Comparison of ENCODE assay signal across 8 cellular contexts in the genomic region with DNA sequence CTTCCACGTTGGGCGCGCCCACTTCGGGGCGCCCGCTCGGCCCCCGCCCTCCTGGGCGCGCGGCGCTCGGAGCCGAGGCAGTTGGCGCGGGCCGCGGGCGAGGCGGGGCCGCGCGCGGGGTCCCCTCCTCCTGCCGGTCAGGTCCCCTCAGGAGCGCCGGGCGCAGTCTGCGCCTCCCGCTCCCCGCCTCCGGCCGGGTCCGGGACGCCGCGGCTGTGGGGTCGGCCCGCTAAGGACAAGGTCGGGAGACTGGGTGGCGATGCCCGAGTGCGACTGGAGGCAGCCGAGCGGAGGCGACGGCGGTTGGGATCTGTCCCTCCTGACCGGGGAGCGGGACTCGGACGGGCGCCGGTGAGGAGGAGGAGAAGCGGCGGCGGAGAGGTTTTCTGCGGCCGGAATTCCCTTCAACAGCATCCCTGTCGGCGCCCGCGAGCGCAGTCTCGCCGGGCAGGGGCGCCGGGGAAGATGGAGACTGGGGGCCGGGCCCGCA. TPM values are rescaled to one million over a fixed set of nuclear protein-coding genes. Genes with fewer than 3 reads are reported as not detected.
DNase-seq lines count a peak whose midpoint lies in the region; ATAC-seq, FAIRE-seq and TF ChIP-seq lines count a peak whose summit lies in the region.

A gene with protein sequence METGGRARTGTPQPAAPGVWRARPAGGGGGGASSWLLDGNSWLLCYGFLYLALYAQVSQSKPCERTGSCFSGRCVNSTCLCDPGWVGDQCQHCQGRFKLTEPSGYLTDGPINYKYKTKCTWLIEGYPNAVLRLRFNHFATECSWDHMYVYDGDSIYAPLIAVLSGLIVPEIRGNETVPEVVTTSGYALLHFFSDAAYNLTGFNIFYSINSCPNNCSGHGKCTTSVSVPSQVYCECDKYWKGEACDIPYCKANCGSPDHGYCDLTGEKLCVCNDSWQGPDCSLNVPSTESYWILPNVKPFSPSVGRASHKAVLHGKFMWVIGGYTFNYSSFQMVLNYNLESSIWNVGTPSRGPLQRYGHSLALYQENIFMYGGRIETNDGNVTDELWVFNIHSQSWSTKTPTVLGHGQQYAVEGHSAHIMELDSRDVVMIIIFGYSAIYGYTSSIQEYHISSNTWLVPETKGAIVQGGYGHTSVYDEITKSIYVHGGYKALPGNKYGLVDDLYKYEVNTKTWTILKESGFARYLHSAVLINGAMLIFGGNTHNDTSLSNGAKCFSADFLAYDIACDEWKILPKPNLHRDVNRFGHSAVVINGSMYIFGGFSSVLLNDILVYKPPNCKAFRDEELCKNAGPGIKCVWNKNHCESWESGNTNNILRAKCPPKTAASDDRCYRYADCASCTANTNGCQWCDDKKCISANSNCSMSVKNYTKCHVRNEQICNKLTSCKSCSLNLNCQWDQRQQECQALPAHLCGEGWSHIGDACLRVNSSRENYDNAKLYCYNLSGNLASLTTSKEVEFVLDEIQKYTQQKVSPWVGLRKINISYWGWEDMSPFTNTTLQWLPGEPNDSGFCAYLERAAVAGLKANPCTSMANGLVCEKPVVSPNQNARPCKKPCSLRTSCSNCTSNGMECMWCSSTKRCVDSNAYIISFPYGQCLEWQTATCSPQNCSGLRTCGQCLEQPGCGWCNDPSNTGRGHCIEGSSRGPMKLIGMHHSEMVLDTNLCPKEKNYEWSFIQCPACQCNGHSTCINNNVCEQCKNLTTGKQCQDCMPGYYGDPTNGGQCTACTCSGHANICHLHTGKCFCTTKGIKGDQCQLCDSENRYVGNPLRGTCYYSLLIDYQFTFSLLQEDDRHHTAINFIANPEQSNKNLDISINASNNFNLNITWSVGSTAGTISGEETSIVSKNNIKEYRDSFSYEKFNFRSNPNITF (N-terminal part only) (plus strand): TSS at position 80 of the 490 bp plus-strand sequence. CDS start 386 bp downstream, at position 466.

- peak within 1 kb of the TSS; percentile 93 for H3K4me3 Mint-ChIP-seq in astrocyte (ENCODE audit: unreplicated experiment)

- no peak for FAIRE-seq in astrocyte (lab: Jason Lieb, UNC)

- no peaks in the 10 kb centered on the region for H4K20me1 ChIP-seq in astrocyte (ENCODE audit: insufficient read depth, low read length)

- H3K4me1 Mint-ChIP-seq in astrocyte (ENCODE audit: low read depth, unreplicated experiment) = peaks cover 15% of the 10 kb centered on the region

- TF ChIP-seq CTCF in astrocyte (IDR thresholded peaks at IDR 0.05; ENCODE audit: insufficient read depth, low read depth, low read length) = no peak

- peak within 1 kb of the TSS; percentile 75 for H3K9ac ChIP-seq in astrocyte (ENCODE audit: low read length)

- H3K4me3 ChIP-seq in astrocyte (ENCODE audit: insufficient read depth, low read depth, low read length) = peak within 1 kb of the TSS; percentile 65
- H3K4me3 ChIP-seq in iPS-11a (ENCODE audit: low read depth, low read length) = peak within 1 kb of the TSS; percentile 75
- H3K4me3 ChIP-seq in skeletal muscle cell (ENCODE audit: low read depth, low read length) = peak within 1 kb of the TSS; percentile 59

- peak; percentile 1 for DNase-seq in stimulated activated CD4-positive, alpha-beta T cell treated with anti-CD3 and anti-CD28 coated beads, Interleukin-1b, Interleukin-23, amount 100 ng/mL, for 48 hours
- no peak for DNase-seq in stimulated activated CD4-positive, alpha-beta T cell treated with anti-CD3 and anti-CD28 coated beads, Interleukin-12 subunit alpha, Interleukin-12 subunit beta, amount 100 ng/mL, for 4 hours
- DNase-seq in NCI-H1105 treated with DMSO at 0.1 percent for 48 hours (lab: John Stamatoyannopoulos, UW) (peak; percentile 30), astrocyte (ENCODE audit: low read depth) (no peak), skeletal muscle cell (ENCODE audit: low read depth) (no peak), NCI-H2029 (lab: John Stamatoyannopoulos, UW) (no peak)

- H3K79me2 ChIP-seq in astrocyte (ENCODE audit: insufficient read depth, low read length) = no peaks in the 10 kb centered on the region

- peak within 1 kb of the TSS; percentile 87 for H2AFZ ChIP-seq in astrocyte (ENCODE audit: low read depth, low read length)

- ATAC-seq in HG02642 (IDR thresholded peaks at IDR 0.05; ENCODE audit: poor library complexity, unreplicated experiment) = peak; percentile 77

- H3K27ac Mint-ChIP-seq in astrocyte (ENCODE audit: unreplicated experiment) = peak within 1 kb of the TSS; percentile 93

- H3K36me3 ChIP-seq in astrocyte (ENCODE audit: insufficient read depth, low read length) = no peaks in the 10 kb centered on the region

- no peak within 1 kb of the TSS for H3K27ac ChIP-seq in astrocyte (ENCODE audit: low read depth, low read length)

- no peaks in the 10 kb centered on the region for H3K36me3 Mint-ChIP-seq in astrocyte (ENCODE audit: low read depth, unreplicated experiment)

- no peaks in the 10 kb centered on the region for H3K9me3 ChIP-seq in astrocyte (ENCODE audit: insufficient read depth, low read depth, low read length)

- H3K4me2 ChIP-seq in astrocyte (ENCODE audit: low read length) = peak within 1 kb of the TSS; percentile 95

- H3K4me1 ChIP-seq in astrocyte (ENCODE audit: insufficient read depth, low read length) = peaks cover 7% of the 10 kb centered on the region

- H3K9me3 Mint-ChIP-seq in astrocyte (ENCODE audit: unreplicated experiment) = no peaks in the 10 kb centered on the region

- no peaks in the 10 kb centered on the region for H3K27me3 Mint-ChIP-seq in astrocyte (ENCODE audit: low read depth, unreplicated experiment)

- peaks cover 15% of the 10 kb centered on the region for H3K27me3 ChIP-seq in astrocyte (ENCODE audit: insufficient read depth, low read length)

RNA-seq across cellular contexts. Expression of the gene that starts here (rescaled TPM):
- total RNA-seq in astrocyte = 15.8 and 17.5 TPM in 2 replicates

Comparison
In these comparisons a context has a peak if more than half of its experiments do, and no peak if none do; other contexts are left out.
1. DNase-seq: peak in stimulated activated CD4-positive, alpha-beta T cell treated with anti-CD3 and anti-CD28 coated beads, Interleukin-1b, Interleukin-23, amount 100 ng/mL, for 48 hours (single experiment) and NCI-H1105 treated with DMSO at 0.1 percent for 48 hours (single experiment); none in stimulated activated CD4-positive, alpha-beta T cell treated with anti-CD3 and anti-CD28 coated beads, Interleukin-12 subunit alpha, Interleukin-12 subunit beta, amount 100 ng/mL, for 4 hours (single experiment), astrocyte (single experiment), skeletal muscle cell (single experiment) and NCI-H2029 (single experiment).
2. Peak in every context shown above with its lines, with median percentiles within 50 percentile points of each other: H3K4me3 ChIP-seq.